In genomic region chrX:100645106-100645505, GRCh38 we compare ENCODE assay signal across 1 cellular context.
TF ChIP-seq lines count a peak whose summit lies in the region.

No MANE protein-coding gene starts in this region.

TF ChIP-seq in HCT116, 20 proteins besides CTCF, POLR2A, EP300 and RAD21 (continued from another document):
- TF ChIP-seq REST (IDR thresholded peaks at IDR 0.05; ENCODE audit: low read depth), result no peak
- no peak for TF ChIP-seq ATF3 (IDR thresholded peaks at IDR 0.05)
- TF ChIP-seq ELF1 (IDR thresholded peaks at IDR 0.05; ENCODE audit: borderline replicate concordance, low read depth), result no peak
- no peak for TF ChIP-seq SRF (IDR thresholded peaks at IDR 0.05; ENCODE audit: low read depth)
- no peak for TF ChIP-seq CBX3 (IDR thresholded peaks at IDR 0.05; ENCODE audit: low read depth)
- TF ChIP-seq EZH2phosphoT487 (IDR thresholded peaks at IDR 0.05; ENCODE audit: borderline replicate concordance), result no peak
- TF ChIP-seq YY1 (IDR thresholded peaks at IDR 0.05; ENCODE audit: extremely low read depth, insufficient replicate concordance, low read depth, low read length), result no peak
- no peak for TF ChIP-seq CEBPB (IDR thresholded peaks at IDR 0.05; ENCODE audit: low read depth)
- no peak for TF ChIP-seq EZH2 (IDR thresholded peaks at IDR 0.05)
TF ChIP-seq in HCT116: peak in this region for 0.
